In the genomic region with DNA sequence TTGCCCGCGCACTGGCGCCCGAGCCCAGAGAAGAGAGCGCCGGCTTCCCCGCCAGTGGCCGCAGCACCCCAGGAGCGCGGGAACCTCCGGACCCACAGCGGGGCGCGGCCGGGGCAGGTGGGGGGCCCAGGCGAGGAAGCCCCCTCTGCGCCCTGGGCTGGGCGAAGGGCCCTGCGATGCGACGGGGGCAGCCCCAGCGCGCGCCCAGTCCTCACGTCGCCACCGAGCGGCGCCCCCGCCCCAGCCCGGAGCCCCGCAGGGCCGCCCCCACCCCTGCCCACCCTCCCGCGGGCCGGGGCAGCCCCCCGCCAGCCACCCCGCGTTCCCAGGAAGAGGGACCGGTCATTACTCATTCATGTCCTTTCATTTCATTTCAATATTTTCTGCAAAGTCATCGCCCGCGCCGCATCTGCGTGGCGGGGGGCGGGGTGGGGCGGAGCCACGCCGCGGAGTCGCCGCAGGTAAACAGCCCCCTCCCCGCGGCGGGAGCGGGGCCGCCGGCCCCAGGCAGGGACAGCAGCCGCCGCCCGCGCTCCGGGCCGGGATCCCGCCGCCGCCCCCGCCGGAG, we compare ENCODE assay signal across 3 cellular contexts.
A peak's percentile ranks its signal among the peaks of the same experiment; 100 is the strongest.
TF ChIP-seq lines count a peak whose summit lies in the region.

No MANE protein-coding gene starts in this region.

TF ChIP-seq in PFSK-1, 5 proteins besides CTCF, POLR2A, EP300 and RAD21:
- no peak for TF ChIP-seq TAF1 (IDR thresholded peaks at IDR 0.05; ENCODE audit: borderline replicate concordance, insufficient read depth, low read length)
- no peak for TF ChIP-seq SIN3A (IDR thresholded peaks at IDR 0.05; ENCODE audit: borderline replicate concordance, insufficient read depth, low read length)
- no peak for TF ChIP-seq REST (IDR thresholded peaks at IDR 0.05; ENCODE audit: insufficient read depth in 1 of 2, low read depth in 2 of 2, low read length in 2 of 2)
- TF ChIP-seq FOXP2 (optimal IDR thresholded peaks at IDR 0.05; ENCODE audit: borderline replicate concordance, extremely low read depth, extremely low read length, insufficient read depth): peak; percentile 54
- TF ChIP-seq POLR2AphosphoS5 (IDR thresholded peaks at IDR 0.05; ENCODE audit: low read depth, low read length): no peak

TF ChIP-seq in GM12878, 131 proteins besides CTCF, POLR2A, EP300 and RAD21:
- TF ChIP-seq IKZF2 (IDR thresholded peaks at IDR 0.05) (no peak), EED (IDR thresholded peaks at IDR 0.05; ENCODE audit: low read depth) (no peak), JUND (IDR thresholded peaks at IDR 0.05; ENCODE audit: low read depth, low read length) (no peak), FOS (IDR thresholded peaks at IDR 0.05; ENCODE audit: borderline replicate concordance, extremely low read depth, insufficient read length) (no peak), BACH1 (IDR thresholded peaks at IDR 0.05; ENCODE audit: borderline replicate concordance) (peak; percentile 35; the same call in 1 of the 2 replicates), RCOR1 (conservative IDR thresholded peaks at IDR 0.05; ENCODE audit: low read depth, low read length) (no peak), CHD2 (IDR thresholded peaks at IDR 0.05; ENCODE audit: borderline replicate concordance, low read depth, low read length) (no peak), EGR1 (IDR thresholded peaks at IDR 0.05; ENCODE audit: borderline replicate concordance in 1 of 2, low read depth in 2 of 2, low read length in 2 of 2) (0 out of 3 replicates have a peak, but pooled peaks of 1 of the 2 experiments have one; percentile 24), BRCA1 (IDR thresholded peaks at IDR 0.05; ENCODE audit: low read depth, low read length) (no peak), YBX1 (IDR thresholded peaks at IDR 0.05) (no peak), SP1 (IDR thresholded peaks at IDR 0.05; ENCODE audit: low read depth, low read length) (no peak), SRF (IDR thresholded peaks at IDR 0.05; ENCODE audit: low read depth in 2 of 2, low read length in 2 of 2) (no peak), ZNF274 (IDR thresholded peaks at IDR 0.05; ENCODE audit: insufficient read depth, insufficient read length) (no peak)
- TF ChIP-seq, protein P1, sequence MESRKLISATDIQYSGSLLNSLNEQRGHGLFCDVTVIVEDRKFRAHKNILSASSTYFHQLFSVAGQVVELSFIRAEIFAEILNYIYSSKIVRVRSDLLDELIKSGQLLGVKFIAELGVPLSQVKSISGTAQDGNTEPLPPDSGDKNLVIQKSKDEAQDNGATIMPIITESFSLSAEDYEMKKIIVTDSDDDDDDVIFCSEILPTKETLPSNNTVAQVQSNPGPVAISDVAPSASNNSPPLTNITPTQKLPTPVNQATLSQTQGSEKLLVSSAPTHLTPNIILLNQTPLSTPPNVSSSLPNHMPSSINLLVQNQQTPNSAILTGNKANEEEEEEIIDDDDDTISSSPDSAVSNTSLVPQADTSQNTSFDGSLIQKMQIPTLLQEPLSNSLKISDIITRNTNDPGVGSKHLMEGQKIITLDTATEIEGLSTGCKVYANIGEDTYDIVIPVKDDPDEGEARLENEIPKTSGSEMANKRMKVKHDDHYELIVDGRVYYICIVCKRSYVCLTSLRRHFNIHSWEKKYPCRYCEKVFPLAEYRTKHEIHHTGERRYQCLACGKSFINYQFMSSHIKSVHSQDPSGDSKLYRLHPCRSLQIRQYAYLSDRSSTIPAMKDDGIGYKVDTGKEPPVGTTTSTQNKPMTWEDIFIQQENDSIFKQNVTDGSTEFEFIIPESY (IDR thresholded peaks at IDR 0.05): no peak

TF ChIP-seq in GM12891, 5 proteins besides CTCF, POLR2A, EP300 and RAD21:
- no peak for TF ChIP-seq PAX5 (IDR thresholded peaks at IDR 0.05; ENCODE audit: insufficient read depth, low read length, severe bottlenecking)
- no peak for TF ChIP-seq SPI1 (IDR thresholded peaks at IDR 0.05; ENCODE audit: low read depth, low read length)
- no peak for TF ChIP-seq POLR2AphosphoS5 (IDR thresholded peaks at IDR 0.05; ENCODE audit: low read depth, low read length)
- no peak for TF ChIP-seq POU2F2 (IDR thresholded peaks at IDR 0.05; ENCODE audit: low read depth, low read length)
- no peak for TF ChIP-seq TAF1 (IDR thresholded peaks at IDR 0.05; ENCODE audit: low read depth, low read length)
